In genomic region chr15:27339138-27339537, GRCh38 we compare ENCODE assay signal across 26 cellular contexts.
"Had no signal": no experiment of that assay in that cellular context is flagged by ENCODE, and none has a peak within 500 bp of the region (broad histone marks: within the 10 kb centered on the region; RNA-seq: fewer than 3 reads in every experiment).

No MANE protein-coding gene starts in this region.

- H3K9me3 ChIP-seq: ovary, psoas muscle, testis, vagina had no signal

- H3K36me3 ChIP-seq: heart left ventricle, left lung, ovary, right atrium auricular region, spleen, vagina had no signal

- DNase-seq: activated CD4-positive, alpha-beta T cell treated with anti-CD3 and anti-CD28 coated beads for 4 hours; activated CD4-positive, alpha-beta T cell treated with anti-CD3 and anti-CD28 coated beads, Interleukin-2, amount 50 U/mL, for 48 hours; activated CD4-positive, CD25-positive, alpha-beta regulatory T cell; activated CD8-positive, alpha-beta memory T cell treated with anti-CD3 and anti-CD28 coated beads, Interleukin-2, amount 50 U/mL, for 48 hours; activated naive CD4-positive, alpha-beta T cell treated with anti-CD3 and anti-CD28 coated beads for 36 hours; activated naive CD8-positive, alpha-beta T cell treated with anti-CD3 and anti-CD28 coated beads, Interleukin-2, amount 10 ng/mL, durations not matched to agents 7 days and 5 days; activated T-cell treated with anti-CD3 and anti-CD28 coated beads, Interleukin-2, amount 50 U/mL, for 4 hours; amygdala; cerebellar nuclear complex; heart left ventricle; kidney; left lung; midbrain; natural killer cell; ovary; psoas muscle; spleen; stimulated activated CD4-positive, alpha-beta T cell treated with anti-CD3 and anti-CD28 coated beads, Interleukin-4, amount 100 ng/mL, for 1 hour; stimulated activated naive CD4-positive, alpha-beta T cell; T1000; testis; trophoblast cell had no signal

- H3K27me3 ChIP-seq: heart left ventricle, left lung, ovary, right atrium auricular region, spleen, testis, vagina had no signal

- ATAC-seq: activated T-cell treated with anti-CD3 and anti-CD28 coated beads, Interleukin-2, amount 50 U/mL, for 4 hours; heart left ventricle; left lung; natural killer cell; psoas muscle had no signal

- H3K4me1 ChIP-seq: heart left ventricle, left lung, psoas muscle, right atrium auricular region, testis, vagina had no signal

- FAIRE-seq: bronchial epithelial cell, kidney had no signal

- H3K27ac ChIP-seq: coronary artery, heart left ventricle, left lung, ovary, psoas muscle, right atrium auricular region, spleen, testis, vagina had no signal

- H3K4me3 ChIP-seq: coronary artery, heart left ventricle, left lung, ovary, psoas muscle, right atrium auricular region, spleen, testis, vagina had no signal
